In genomic region chr12:49347307-49348237, GRCh38 we compare ENCODE assay signal across 8 cellular contexts. TPM values are rescaled to one million over a fixed set of nuclear protein-coding genes. Genes with fewer than 3 reads are reported as not detected.
DNase-seq lines count a peak whose midpoint lies in the region; ATAC-seq and TF ChIP-seq lines count a peak whose summit lies in the region.

No MANE protein-coding gene starts in this region.

- peak in 1 of 3 donors; percentile 89 for TF ChIP-seq CTCF in omental fat pad (IDR thresholded peaks at IDR 0.05)
- peak; percentile 76 to 97 for TF ChIP-seq CTCF in suprapubic skin (IDR thresholded peaks at IDR 0.05)

- TF ChIP-seq POLR2A in suprapubic skin (IDR thresholded peaks at IDR 0.05): no peak

- 15% methylated on average over 18 of the region's 37 CpGs for WGBS in suprapubic skin

- ATAC-seq in omental fat pad (ENCODE audit: low FRiP score): peak; percentile 80

- H3K4me3 ChIP-seq in suprapubic skin: peak overlapping the region; percentile 51

- no peak overlapping the region for H3K27ac ChIP-seq in suprapubic skin

- peaks cover 45% of the 10 kb centered on the region for H3K4me1 ChIP-seq in suprapubic skin

- peak; percentile 89 for DNase-seq in DMS 273 (lab: John Stamatoyannopoulos, UW; ENCODE audit: unreplicated experiment)
- no peak for DNase-seq in DMS 273 treated with DMSO at 0.1 percent for 48 hours (lab: John Stamatoyannopoulos, UW)
- peak; percentile 99 for DNase-seq in HuH-7.5 (ENCODE audit: low spot score)
- peak; percentile 55 to 73 for DNase-seq in SHP77 (lab: John Stamatoyannopoulos, UW)
- peak; percentile 83 for DNase-seq in activated naive CD4-positive, alpha-beta T cell treated with Interleukin-2 at 50 U/mL for 16 hours
- DNase-seq in germinal center (ENCODE audit: low spot score): peak; percentile 93
- no peak for DNase-seq in omental fat pad (ENCODE audit: low spot score)
- peak; percentile 80 to 86 for DNase-seq in suprapubic skin (ENCODE audit: low spot score in 2 of 2)

- TF ChIP-seq EP300 in suprapubic skin (IDR thresholded peaks at IDR 0.05): no peak

- no peaks in the 10 kb centered on the region for H3K36me3 ChIP-seq in suprapubic skin

- H3K9me3 ChIP-seq in suprapubic skin: no peaks in the 10 kb centered on the region

- H3K27me3 ChIP-seq in suprapubic skin: peaks cover 73% of the 10 kb centered on the region

RNA-seq across cellular contexts. Expression of gene DNAJC22, which starts 0.9 kb away (rescaled TPM):
- 1 to 10 TPM in 3 of 4 donors, not detected in 1; 1.8 to 9.2 (median 3.0) TPM for total RNA-seq in omental fat pad
- 1 to 10 TPM in 2 of 4 donors, under 1 TPM in 2; 0.62 to 2.2 (median 1.1) TPM for total RNA-seq in suprapubic skin

RNA-seq across cellular contexts. Expression of gene C1QL4, which starts 10.6 kb away (rescaled TPM):
- total RNA-seq in omental fat pad (1 to 10 TPM in 1 of 4 donors, under 1 TPM in 1, not detected in 2; 0.65 to 1.1 TPM), suprapubic skin (1 to 10 TPM in 2 of 4 donors, under 1 TPM in 1, not detected in 1; 0.73 to 1.2 (median 1.1) TPM)

RNA-seq across cellular contexts. Expression of gene SPATS2, which starts 19.7 kb away (rescaled TPM):
- total RNA-seq in omental fat pad (10 to 100 TPM in 2 of 4 donors, 1 to 10 TPM in 2; 8.0 to 16.2 (median 9.7) TPM), suprapubic skin (10 to 100 TPM; 22.7 to 42.6 (median 27.2) TPM)

RNA-seq across cellular contexts. Expression of gene TROAP, which starts 24.5 kb away (rescaled TPM):
- total RNA-seq in omental fat pad: 1 to 10 TPM in 1 of 4 donors, under 1 TPM in 1, not detected in 2; 0.37 to 1.6 TPM
- total RNA-seq in suprapubic skin: 10 to 100 TPM in 1 of 4 donors, 1 to 10 TPM in 3; 4.0 to 14.6 (median 5.9) TPM

RNA-seq across cellular contexts. Expression of gene PRPH, which starts 52.6 kb away (rescaled TPM):
- total RNA-seq in omental fat pad: 1 to 10 TPM; 1.3 to 4.4 (median 2.7) TPM
- total RNA-seq in suprapubic skin: 1 to 10 TPM in 2 of 4 donors, not detected in 2; 1.1 to 1.5 TPM

Comparison
In these comparisons a context has a peak if more than half of its experiments do, and no peak if none do; other contexts are left out.
1. DNase-seq: peak in DMS 273 (single experiment), HuH-7.5 (single experiment), SHP77 (2 of 2), activated naive CD4-positive, alpha-beta T cell treated with Interleukin-2 at 50 U/mL for 16 hours (single experiment), germinal center (single experiment) and suprapubic skin (2 of 2); none in DMS 273 treated with DMSO at 0.1 percent for 48 hours (single experiment) and omental fat pad (single experiment).